In the genomic region with DNA sequence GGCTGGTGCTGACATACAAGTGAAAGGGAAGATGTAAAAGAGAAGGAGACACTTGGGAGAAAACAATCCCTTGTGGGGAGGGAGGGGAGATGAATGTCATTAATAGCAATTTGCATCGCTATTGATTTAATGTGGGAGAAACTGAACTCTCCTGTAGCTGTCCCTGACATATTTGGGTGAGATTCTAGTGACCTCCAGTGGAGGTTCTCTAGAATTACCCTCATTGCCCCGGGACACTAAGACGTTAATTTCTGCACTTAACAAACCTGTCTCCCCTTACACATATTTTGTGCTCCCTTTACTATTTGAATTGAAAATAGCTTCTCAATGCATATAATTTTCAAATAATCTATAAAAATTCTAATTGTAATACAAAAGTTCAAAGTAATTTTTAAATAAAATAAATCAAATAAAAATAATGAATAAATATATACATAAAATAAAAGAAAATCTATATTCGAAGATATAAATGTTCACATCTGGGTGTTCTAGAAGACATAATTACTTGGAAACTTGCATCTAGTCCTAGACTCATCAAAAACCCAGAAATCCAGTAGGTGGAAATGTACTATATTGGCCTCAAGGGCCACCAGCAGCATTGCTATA, we compare ENCODE assay signal across 8 cellular contexts.
DNase-seq lines count a peak whose midpoint lies in the region; ATAC-seq and TF ChIP-seq lines count a peak whose summit lies in the region.

No MANE protein-coding gene starts in this region.

- DNase-seq in Right ventricle myocardium inferior (ENCODE audit: missing footprints) (no peak), cardiac septum (ENCODE audit: low spot score) (no peak), NCI-H526 (lab: John Stamatoyannopoulos, UW) (peak; percentile 83 to 90), mammary epithelial cell (peak; percentile 35), kidney tubule cell (ENCODE audit: low spot score) (peak; percentile 55), upper lobe of right lung (no peak)
- DNase-seq in activated T-cell treated with anti-CD3 and anti-CD28 coated beads, Interleukin-2, amount 50 U/mL, for 48 hours: no peak

- H3K9me3 ChIP-seq in mammary epithelial cell (replicated peaks; ENCODE audit: insufficient read depth, low read length) (no peaks in the 10 kb centered on the region), upper lobe of right lung (no peaks in the 10 kb centered on the region)

- H3K27me3 ChIP-seq in mammary epithelial cell (ENCODE audit: insufficient read depth, low read length): peaks cover 4% of the 10 kb centered on the region
- no peaks in the 10 kb centered on the region for H3K27me3 ChIP-seq in upper lobe of right lung

- no peaks in the 10 kb centered on the region for H3K79me2 ChIP-seq in mammary epithelial cell (ENCODE audit: insufficient read depth, low read length)

- H3K27ac ChIP-seq in mammary epithelial cell (ENCODE audit: insufficient read depth, low read depth, low read length) (no peak overlapping the region), upper lobe of right lung (no peak overlapping the region)

- CTCF ChIA-PET in mammary epithelial cell (lab: Charles Lee; ENCODE audit: low non-redundant PET): interaction anchor here (0.6 kb wide), 1 partner anchor 308 kb away, joined by 4 read pairs; no protein-coding TSS in a partner anchor

- no peak overlapping the region for H3K9ac ChIP-seq in mammary epithelial cell (ENCODE audit: insufficient read depth, low read length)

- intact Hi-C loops in Right ventricle myocardium inferior (cut with DNase I): loop anchor here (2.0 to 10.0 kb wide), 4 partner anchors 286 to 1709 kb away; no protein-coding TSS in a partner anchor
- intact Hi-C loops in cardiac septum (cut with DNase I): loop anchor here (5.0 to 10.0 kb wide), 4 partner anchors 909 to 1709 kb away; no protein-coding TSS in a partner anchor
- intact Hi-C loops in mammary epithelial cell (cut with micrococcal nuclease): loop anchor here (1.0 to 10.0 kb wide), 6 partner anchors 286 to 1663 kb away; no protein-coding TSS in a partner anchor
- intact Hi-C loops in upper lobe of right lung (cut with DNase I): no loop called here

- no peak overlapping the region for H3K4me2 ChIP-seq in mammary epithelial cell (ENCODE audit: insufficient read depth, low read depth, low read length)

- H3K36me3 ChIP-seq in mammary epithelial cell (ENCODE audit: insufficient read depth, low read length) (no peaks in the 10 kb centered on the region), upper lobe of right lung (no peaks in the 10 kb centered on the region)

- no peaks in the 10 kb centered on the region for H4K20me1 ChIP-seq in mammary epithelial cell (ENCODE audit: insufficient read depth, low read length)

- dilution Hi-C loops in mammary epithelial cell (cut with HindIII; ENCODE audit: low sequenced_read_pairs): no loop called here

- whole genome bisulfite sequencing in mammary epithelial cell (ENCODE audit: low coverage, missing lambda C conversion rate): 11% methylated on average over 4 of the region's 4 CpGs

- H2AFZ ChIP-seq in mammary epithelial cell (ENCODE audit: low read depth, low read length): no peak overlapping the region

- no peaks in the 10 kb centered on the region for H3K4me1 ChIP-seq in mammary epithelial cell (ENCODE audit: insufficient read depth, low read length)
- H3K4me1 ChIP-seq in upper lobe of right lung: no peaks in the 10 kb centered on the region

- TF ChIP-seq CTCF in mammary epithelial cell (conservative IDR thresholded peaks at IDR 0.05 in 1 of 2, IDR thresholded peaks at IDR 0.05 in 1 of 2; ENCODE audit: extremely low read depth in 1 of 2, insufficient read depth in 1 of 2, low read depth in 1 of 2, low read length in 2 of 2) (peak; percentile 67 to 80), upper lobe of right lung (IDR thresholded peaks at IDR 0.05) (peak; percentile 77)

- in situ Hi-C loops in mammary epithelial cell (cut with MboI; ENCODE audit: low sequenced_read_pairs in 2 of 2): loop anchor here (10.0 to 25.0 kb wide), 4 partner anchors 1536 to 1686 kb away; no protein-coding TSS in a partner anchor

- no peak overlapping the region for H3K4me3 ChIP-seq in mammary epithelial cell (replicated peaks in 1 of 3; ENCODE audit: insufficient read depth in 1 of 3, low read depth in 2 of 3, low read length in 3 of 3)
- no peak overlapping the region for H3K4me3 ChIP-seq in upper lobe of right lung

- BruUV-seq in mammary epithelial cell (replicated peaks; lab: Mats Ljungman, UMichigan): no TSS peak

- peak; percentile 48 for ATAC-seq in Right ventricle myocardium inferior
- peak; percentile 79 for ATAC-seq in HG03432 (IDR thresholded peaks at IDR 0.05; ENCODE audit: unreplicated experiment)
- ATAC-seq in upper lobe of right lung: peak; percentile 81

Comparison
In these comparisons a context has a peak if more than half of its experiments do, and no peak if none do; other contexts are left out.
1. DNase-seq: peak in NCI-H526 (2 of 2), mammary epithelial cell (single experiment) and kidney tubule cell (single experiment); none in Right ventricle myocardium inferior (single experiment), cardiac septum (single experiment), upper lobe of right lung (single experiment) and activated T-cell treated with anti-CD3 and anti-CD28 coated beads, Interleukin-2, amount 50 U/mL, for 48 hours (0 of 2).
2. Peak in every context shown above with its lines, with median percentiles within 50 percentile points of each other: ATAC-seq.